ENCODE assay signal across 1 cellular context in genomic region chr16:53611151-53611802, GRCh38.
TF ChIP-seq lines count a peak whose summit lies in the region.

No MANE protein-coding gene starts in this region.

TF ChIP-seq in WTC11, 78 proteins besides CTCF, POLR2A, EP300 and RAD21 (continued from another document):
- TF ChIP-seq AFF4 (CRISPR knock-in tag; IDR thresholded peaks at IDR 0.05; ENCODE audit: borderline replicate concordance) (no peak), GRHL2 (CRISPR knock-in tag; IDR thresholded peaks at IDR 0.05; ENCODE audit: insufficient replicate concordance, severe bottlenecking) (no peak), USF2 (CRISPR knock-in tag; IDR thresholded peaks at IDR 0.05) (no peak), ZNF425 (CRISPR knock-in tag; conservative IDR thresholded peaks at IDR 0.05) (no peak)
